Comparison of ENCODE assay signal across 8 cellular contexts in genomic region chrX:103063191-103063845, GRCh38. TPM values are rescaled to one million over a fixed set of nuclear protein-coding genes. Genes with fewer than 3 reads are reported as not detected.
DNase-seq lines count a peak whose midpoint lies in the region; ATAC-seq and TF ChIP-seq lines count a peak whose summit lies in the region.

No MANE protein-coding gene starts in this region.

- H3K4me1 ChIP-seq in foreskin keratinocyte = no peaks in the 10 kb centered on the region

- ATAC-seq in SK-N-SH treated with all-trans-retinoic acid at 6 μM for 48 hours = peak; percentile 82
- peak; percentile 57 for ATAC-seq in foreskin keratinocyte

- TF ChIP-seq CTCF in foreskin keratinocyte (conservative IDR thresholded peaks at IDR 0.05) (no peak), GM20000 (IDR thresholded peaks at IDR 0.05; ENCODE audit: extremely low read depth, missing control alignments) (no peak)

- DNase-seq in A172 (ENCODE audit: low spot score) (peak; percentile 14), HT1080 (ENCODE audit: low read depth) (peak; percentile 42), foreskin keratinocyte (peak in 1 of 2 donors; percentile 15), retina (peak; percentile 61), GM20000 (ENCODE audit: low spot score) (no peak), SKM-1 (lab: John Stamatoyannopoulos, UW; ENCODE audit: unreplicated experiment) (no peak)
- DNase-seq in stimulated activated naive CD4-positive, alpha-beta T cell treated with Interleukin-2 at 50 U/mL for 16 hours (lab: John Stamatoyannopoulos, UW) = no peak

- no peak overlapping the region for H3K27ac ChIP-seq in foreskin keratinocyte

- peaks cover 4% of the 10 kb centered on the region for H3K27me3 ChIP-seq in foreskin keratinocyte

TF ChIP-seq in SK-N-SH treated with all-trans-retinoic acid at 6 μM for 48 hours, 23 proteins besides CTCF, POLR2A, EP300 and RAD21:
- no peak for TF ChIP-seq PPARA (CRISPR knock-in tag; IDR thresholded peaks at IDR 0.05; ENCODE audit: borderline replicate concordance)
- no peak for TF ChIP-seq CSDC2 (CRISPR knock-in tag; IDR thresholded peaks at IDR 0.05)
- no peak for TF ChIP-seq ZNF565 (CRISPR knock-in tag; conservative IDR thresholded peaks at IDR 0.05; ENCODE audit: low read depth)
- no peak for TF ChIP-seq ISL1 (CRISPR knock-in tag; IDR thresholded peaks at IDR 0.05)
- TF ChIP-seq, protein P1, sequence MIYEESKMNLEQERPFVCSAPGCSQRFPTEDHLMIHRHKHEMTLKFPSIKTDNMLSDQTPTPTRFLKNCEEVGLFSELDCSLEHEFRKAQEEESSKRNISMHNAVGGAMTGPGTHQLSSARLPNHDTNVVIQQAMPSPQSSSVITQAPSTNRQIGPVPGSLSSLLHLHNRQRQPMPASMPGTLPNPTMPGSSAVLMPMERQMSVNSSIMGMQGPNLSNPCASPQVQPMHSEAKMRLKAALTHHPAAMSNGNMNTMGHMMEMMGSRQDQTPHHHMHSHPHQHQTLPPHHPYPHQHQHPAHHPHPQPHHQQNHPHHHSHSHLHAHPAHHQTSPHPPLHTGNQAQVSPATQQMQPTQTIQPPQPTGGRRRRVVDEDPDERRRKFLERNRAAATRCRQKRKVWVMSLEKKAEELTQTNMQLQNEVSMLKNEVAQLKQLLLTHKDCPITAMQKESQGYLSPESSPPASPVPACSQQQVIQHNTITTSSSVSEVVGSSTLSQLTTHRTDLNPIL (CRISPR knock-in tag; IDR thresholded peaks at IDR 0.05; ENCODE audit: low read depth) = no peak
- no peak for TF ChIP-seq OSR1 (CRISPR knock-in tag; IDR thresholded peaks at IDR 0.05)
- TF ChIP-seq, protein P2, sequence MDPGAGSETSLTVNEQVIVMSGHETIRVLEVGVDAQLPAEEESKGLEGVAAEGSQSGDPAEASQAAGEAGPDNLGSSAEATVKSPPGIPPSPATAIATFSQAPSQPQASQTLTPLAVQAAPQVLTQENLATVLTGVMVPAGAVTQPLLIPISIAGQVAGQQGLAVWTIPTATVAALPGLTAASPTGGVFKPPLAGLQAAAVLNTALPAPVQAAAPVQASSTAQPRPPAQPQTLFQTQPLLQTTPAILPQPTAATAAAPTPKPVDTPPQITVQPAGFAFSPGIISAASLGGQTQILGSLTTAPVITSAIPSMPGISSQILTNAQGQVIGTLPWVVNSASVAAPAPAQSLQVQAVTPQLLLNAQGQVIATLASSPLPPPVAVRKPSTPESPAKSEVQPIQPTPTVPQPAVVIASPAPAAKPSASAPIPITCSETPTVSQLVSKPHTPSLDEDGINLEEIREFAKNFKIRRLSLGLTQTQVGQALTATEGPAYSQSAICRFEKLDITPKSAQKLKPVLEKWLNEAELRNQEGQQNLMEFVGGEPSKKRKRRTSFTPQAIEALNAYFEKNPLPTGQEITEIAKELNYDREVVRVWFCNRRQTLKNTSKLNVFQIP (CRISPR knock-in tag; IDR thresholded peaks at IDR 0.05; ENCODE audit: borderline replicate concordance, low read depth) = no peak
- no peak for TF ChIP-seq CSRNP3 (CRISPR knock-in tag; IDR thresholded peaks at IDR 0.05)
- TF ChIP-seq BACH2 (CRISPR knock-in tag; IDR thresholded peaks at IDR 0.05; ENCODE audit: borderline replicate concordance) = no peak
- TF ChIP-seq TCF4 (CRISPR knock-in tag; IDR thresholded peaks at IDR 0.05; ENCODE audit: borderline replicate concordance) = no peak
- TF ChIP-seq ZC3H10 (CRISPR knock-in tag; IDR thresholded peaks at IDR 0.05) = no peak
- TF ChIP-seq TOX (CRISPR knock-in tag; IDR thresholded peaks at IDR 0.05; ENCODE audit: borderline replicate concordance) = no peak
- no peak for TF ChIP-seq ZNF8 (CRISPR knock-in tag; IDR thresholded peaks at IDR 0.05)
- no peak for TF ChIP-seq GLIS3 (CRISPR knock-in tag; IDR thresholded peaks at IDR 0.05)
- no peak for TF ChIP-seq RARB (CRISPR knock-in tag; IDR thresholded peaks at IDR 0.05)
- TF ChIP-seq SNAI2 (CRISPR knock-in tag; IDR thresholded peaks at IDR 0.05) = no peak

RNA-seq across cellular contexts. Expression of gene BEX1, which starts 0.7 kb away (rescaled TPM):
- 22.1 and 35.8 TPM in 2 replicates for total RNA-seq in A172 (2014; rRNA removed; shearing (Covaris generic))
- 112 and 123 TPM in 2 replicates for total RNA-seq in HT1080 (2014; rRNA removed; shearing (Covaris generic))
- 49.3 and 51.3 TPM in 2 replicates for polyA plus RNA-seq in HT1080 (2015; cell fraction: cytosol; rRNA removed)
- 15.6 and 22.5 TPM in 2 replicates for polyA plus RNA-seq in HT1080 (2015; cell fraction: nucleus; rRNA removed)
- total RNA-seq in foreskin keratinocyte = 0.42 and 0.54 TPM in 2 replicates
- polyA plus RNA-seq in foreskin keratinocyte = 0.17 and 0.60 TPM in 2 replicates

RNA-seq across cellular contexts. Expression of gene NXF3, which starts 29.6 kb away (rescaled TPM):
- total RNA-seq in A172 (2014; rRNA removed; shearing (Covaris generic)) = 0.38 and 1.6 TPM in 2 replicates
- total RNA-seq in HT1080 (2014; rRNA removed; shearing (Covaris generic)) = 0.85 and 1.1 TPM in 2 replicates
- polyA plus RNA-seq in HT1080 (2015; cell fraction: cytosol; rRNA removed) = 0.75 and 0.84 TPM in 2 replicates
- polyA plus RNA-seq in HT1080 (2015; cell fraction: nucleus; rRNA removed) = 2.1 and 3.5 TPM in 2 replicates
- not detected in 2 replicates for total RNA-seq in foreskin keratinocyte
- polyA plus RNA-seq in foreskin keratinocyte = not detected in 2 replicates

Comparison
In these comparisons a context has a peak if more than half of its experiments do, and no peak if none do; other contexts are left out.
1. DNase-seq: peak in A172 (single experiment), HT1080 (single experiment) and retina (single experiment); none in stimulated activated naive CD4-positive, alpha-beta T cell treated with Interleukin-2 at 50 U/mL for 16 hours (single experiment), GM20000 (single experiment) and SKM-1 (single experiment).
2. RNA of gene BEX1, which starts 0.7 kb away (total RNA-seq): 112 to 123 TPM in HT1080 and 22.1 to 35.8 TPM in A172; 0.42 to 0.54 TPM in foreskin keratinocyte; every median in the first group is over 10 times any median in the second.